In the genomic region with DNA sequence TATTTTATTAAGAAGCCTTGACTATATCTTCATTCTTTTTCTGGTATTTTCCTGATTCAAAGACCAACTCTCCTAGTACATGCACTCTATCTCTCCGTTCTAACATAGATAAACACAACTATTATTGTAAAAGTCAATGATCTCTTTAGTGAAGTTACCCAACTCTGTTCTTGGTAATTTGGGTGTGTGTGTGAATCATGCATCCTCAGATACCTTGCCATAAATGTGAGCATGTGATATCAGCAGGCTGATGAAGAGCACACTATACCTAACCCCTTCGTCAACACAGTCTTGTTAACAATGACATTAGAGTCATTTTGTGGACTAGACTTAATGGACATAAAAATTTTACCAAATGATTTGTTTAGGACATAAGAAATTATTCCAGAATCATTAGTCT, we compare ENCODE assay signal across 25 cellular contexts.
DNase-seq lines count a peak whose midpoint lies in the region; ATAC-seq, FAIRE-seq and TF ChIP-seq lines count a peak whose summit lies in the region.
"Had no signal": no experiment of that assay in that cellular context is flagged by ENCODE, and none has a peak within 500 bp of the region (broad histone marks: within the 10 kb centered on the region; RNA-seq: fewer than 3 reads in every experiment).

No MANE protein-coding gene starts in this region.

- TF ChIP-seq CTCF in MCF 10A (IDR thresholded peaks at IDR 0.05; ENCODE audit: unreplicated experiment) (no peak), mammary epithelial cell (conservative IDR thresholded peaks at IDR 0.05 in 1 of 2, IDR thresholded peaks at IDR 0.05 in 1 of 2; ENCODE audit: extremely low read depth in 1 of 2, insufficient read depth in 1 of 2, low read depth in 1 of 2, low read length in 2 of 2) (no peak), RWPE2 (IDR thresholded peaks at IDR 0.05; ENCODE audit: poor library complexity, severe bottlenecking) (no peak), bronchial epithelial cell (IDR thresholded peaks at IDR 0.05; ENCODE audit: insufficient read depth, low read length, severe bottlenecking) (no peak), hepatocyte (IDR thresholded peaks at IDR 0.05; ENCODE audit: poor library complexity) (no peak)
- TF ChIP-seq CTCF in CD8-positive, alpha-beta T cell (IDR thresholded peaks at IDR 0.05), result no peak

- POLR2A ChIA-PET in MCF 10A (lab: Yijun Ruan, JAX), result interaction anchor here (1.0 kb wide), 1 partner anchor 25 kb away, joined by 4 read pairs; no protein-coding TSS in a partner anchor
- POLR2A ChIA-PET in CD8-positive, alpha-beta T cell (lab: Charles Lee), result no interaction called here

- ATAC-seq in RWPE2 (ENCODE audit: low read depth) (peak; percentile 50), HG03045 (IDR thresholded peaks at IDR 0.05; ENCODE audit: unreplicated experiment) (no peak)
- ATAC-seq in CD8-positive, alpha-beta T cell, result no peak
- ATAC-seq: A549, GM12878 had no signal

- H3K4me1 Mint-ChIP-seq in MCF 10A (ENCODE audit: insufficient read depth, unreplicated experiment), result peaks cover 26% of the 10 kb centered on the region
- no peaks in the 10 kb centered on the region for H3K4me1 Mint-ChIP-seq in CD8-positive, alpha-beta T cell (ENCODE audit: low read depth)
- H3K4me1 Mint-ChIP-seq: B cell; CD8-positive, alpha-beta memory T cell had no signal

- WGBS in mammary epithelial cell (ENCODE audit: low coverage, missing lambda C conversion rate), result 28% methylated on average over 2 of the region's 2 CpGs
- 80% methylated on average over 2 of the region's 2 CpGs for WGBS in hepatocyte (ENCODE audit: low lambda C conversion rate, missing lambda C conversion rate)

- H3K36me3 Mint-ChIP-seq in MCF 10A (ENCODE audit: insufficient read depth, unreplicated experiment), result no peaks in the 10 kb centered on the region
- no peaks in the 10 kb centered on the region for H3K36me3 Mint-ChIP-seq in CD8-positive, alpha-beta T cell

- dilution Hi-C loops in mammary epithelial cell (cut with HindIII; ENCODE audit: low sequenced_read_pairs), result no loop called here

- H3K27me3 ChIP-seq in mammary epithelial cell (ENCODE audit: insufficient read depth, low read length), result no peaks in the 10 kb centered on the region
- H3K27me3 ChIP-seq in RWPE2 (ENCODE audit: insufficient read depth, poor library complexity, severe bottlenecking), result no peaks in the 10 kb centered on the region
- H3K27me3 ChIP-seq in bronchial epithelial cell (ENCODE audit: control insufficient read depth, insufficient read depth, low read length), result no peaks in the 10 kb centered on the region
- H3K27me3 ChIP-seq in hepatocyte, result no peaks in the 10 kb centered on the region
- H3K27me3 ChIP-seq in CD8-positive, alpha-beta T cell (ENCODE audit: insufficient read depth, low read length), result no peaks in the 10 kb centered on the region
- H3K27me3 ChIP-seq: BLaER1 treated with 17β-estradiol and CSF1 and Interleukin-3, amounts not matched to agents 10 nM and 100 nM had no signal

- no peaks in the 10 kb centered on the region for H3K79me2 ChIP-seq in mammary epithelial cell (ENCODE audit: insufficient read depth, low read length)
- H3K79me2 ChIP-seq in hepatocyte, result no peaks in the 10 kb centered on the region

- H3K9me3 ChIP-seq in mammary epithelial cell (replicated peaks; ENCODE audit: insufficient read depth, low read length) (no peaks in the 10 kb centered on the region), RWPE2 (ENCODE audit: severe bottlenecking) (no peaks in the 10 kb centered on the region), hepatocyte (ENCODE audit: low read depth) (no peaks in the 10 kb centered on the region)
- no peaks in the 10 kb centered on the region for H3K9me3 ChIP-seq in CD8-positive, alpha-beta T cell (ENCODE audit: low read length)
- H3K9me3 ChIP-seq: A549; BLaER1 treated with 17β-estradiol and CSF1 and Interleukin-3, amounts not matched to agents 10 nM and 100 nM had no signal

- no peaks in the 10 kb centered on the region for H3K9me3 Mint-ChIP-seq in MCF 10A (ENCODE audit: unreplicated experiment)
- peaks cover 8% of the 10 kb centered on the region for H3K9me3 Mint-ChIP-seq in CD8-positive, alpha-beta T cell

- no peak overlapping the region for H3K4me3 Mint-ChIP-seq in MCF 10A (ENCODE audit: unreplicated experiment)
- no peak overlapping the region for H3K4me3 Mint-ChIP-seq in CD8-positive, alpha-beta T cell
- H3K4me3 Mint-ChIP-seq: B cell; CD4-positive, alpha-beta T cell; CD8-positive, alpha-beta memory T cell had no signal

- H3K27me3 Mint-ChIP-seq in MCF 10A (ENCODE audit: insufficient read depth, unreplicated experiment), result no peaks in the 10 kb centered on the region
- H3K27me3 Mint-ChIP-seq in CD8-positive, alpha-beta T cell (ENCODE audit: low read depth), result no peaks in the 10 kb centered on the region
- H3K27me3 Mint-ChIP-seq: B cell; CD4-positive, alpha-beta T cell; CD8-positive, alpha-beta memory T cell had no signal

- in situ Hi-C loops in mammary epithelial cell (cut with MboI; ENCODE audit: low sequenced_read_pairs in 2 of 2), result no loop called here

- H3K27ac Mint-ChIP-seq in MCF 10A (ENCODE audit: low read depth, unreplicated experiment), result peak overlapping the region; percentile 13
- H3K27ac Mint-ChIP-seq in CD8-positive, alpha-beta T cell, result no peak overlapping the region
- H3K27ac Mint-ChIP-seq: B cell; CD4-positive, alpha-beta T cell; CD8-positive, alpha-beta memory T cell had no signal

- H3K36me3 ChIP-seq in mammary epithelial cell (ENCODE audit: insufficient read depth, low read length) (no peaks in the 10 kb centered on the region), RWPE2 (ENCODE audit: low read depth) (no peaks in the 10 kb centered on the region), bronchial epithelial cell (ENCODE audit: control insufficient read depth, insufficient read depth, low read length) (no peaks in the 10 kb centered on the region), hepatocyte (replicated peaks; ENCODE audit: insufficient read depth, low read depth) (no peaks in the 10 kb centered on the region)
- no peaks in the 10 kb centered on the region for H3K36me3 ChIP-seq in CD8-positive, alpha-beta T cell (ENCODE audit: insufficient read depth, low read length)
- H3K36me3 ChIP-seq: BLaER1 treated with 17β-estradiol and CSF1 and Interleukin-3, amounts not matched to agents 10 nM and 100 nM had no signal

- intact Hi-C loops in MCF 10A (cut with micrococcal nuclease) (no loop called here), mammary epithelial cell (cut with micrococcal nuclease) (no loop called here)
- intact Hi-C loops in CD8-positive, alpha-beta T cell (cut with DNase I, micrococcal nuclease), result no loop called here

- CTCF ChIA-PET in MCF 10A (lab: Yijun Ruan, JAX), result no interaction called here
- CTCF ChIA-PET in mammary epithelial cell (lab: Charles Lee; ENCODE audit: low non-redundant PET), result no interaction called here
- CTCF ChIA-PET in CD8-positive, alpha-beta T cell (lab: Charles Lee), result no interaction called here

- no peak for DNase-seq in MCF 10A (ENCODE audit: unreplicated experiment)
- DNase-seq in mammary epithelial cell, result no peak
- DNase-seq in RWPE2 (ENCODE audit: low spot score), result no peak
- peak; percentile 67 for DNase-seq in bronchial epithelial cell (ENCODE audit: low read depth)
- no peak for DNase-seq in hepatocyte (ENCODE audit: low spot score)
- DNase-seq in CD8-positive, alpha-beta T cell, result no peak
- DNase-seq in 8988T, result no peak
- DNase-seq: AML-193; CD4-positive, alpha-beta T cell; CD8-positive, alpha-beta memory T cell; COR-L47; DMS 273 treated with DMSO at 0.1 percent for 48 hours; DMS153; DMS53; DMS79; DND-41; GDM1 had no signal

- no peak overlapping the region for H2AFZ ChIP-seq in mammary epithelial cell (ENCODE audit: low read depth, low read length)
- no peak overlapping the region for H2AFZ ChIP-seq in hepatocyte

- no peak overlapping the region for H3K9ac ChIP-seq in mammary epithelial cell (ENCODE audit: insufficient read depth, low read length)
- H3K9ac ChIP-seq: BLaER1 treated with 17β-estradiol and CSF1 and Interleukin-3, amounts not matched to agents 10 nM and 100 nM had no signal

- FAIRE-seq in bronchial epithelial cell (lab: Jason Lieb, UNC), result no peak
- FAIRE-seq: A549, GM12878, GM12892, GM18507 had no signal

- H3K4me2 ChIP-seq in mammary epithelial cell (ENCODE audit: insufficient read depth, low read depth, low read length) (no peak overlapping the region), hepatocyte (no peak overlapping the region)
- H3K4me2 ChIP-seq: A549; BLaER1 treated with 17β-estradiol and CSF1 and Interleukin-3, amounts not matched to agents 10 nM and 100 nM had no signal

- H3K9me2 ChIP-seq in hepatocyte (replicated peaks; ENCODE audit: insufficient read depth), result no peaks in the 10 kb centered on the region

- no peaks in the 10 kb centered on the region for H3K4me1 ChIP-seq in mammary epithelial cell (ENCODE audit: insufficient read depth, low read length)
- peaks cover 28% of the 10 kb centered on the region for H3K4me1 ChIP-seq in RWPE2 (ENCODE audit: insufficient read depth, poor library complexity, severe bottlenecking)
- H3K4me1 ChIP-seq in hepatocyte (ENCODE audit: insufficient read depth), result no peaks in the 10 kb centered on the region
- H3K4me1 ChIP-seq in CD8-positive, alpha-beta T cell (ENCODE audit: insufficient read depth, low read length), result no peaks in the 10 kb centered on the region
- H3K4me1 ChIP-seq: A549 had no signal

- no peak overlapping the region for H3K27ac ChIP-seq in mammary epithelial cell (ENCODE audit: insufficient read depth, low read depth, low read length)
- H3K27ac ChIP-seq in RWPE2 (ENCODE audit: poor library complexity, severe bottlenecking), result peak overlapping the region; percentile 48
- H3K27ac ChIP-seq in hepatocyte, result peak overlapping the region; percentile 53
- no peak overlapping the region for H3K27ac ChIP-seq in CD8-positive, alpha-beta T cell (ENCODE audit: low read depth, low read length)
- H3K27ac ChIP-seq: A549; BLaER1 treated with 17β-estradiol and CSF1 and Interleukin-3, amounts not matched to agents 10 nM and 100 nM; C4-2B had no signal

- no peak overlapping the region for H3K4me3 ChIP-seq in mammary epithelial cell (replicated peaks in 1 of 3; ENCODE audit: insufficient read depth in 1 of 3, low read depth in 2 of 3, low read length in 3 of 3)
- no peak overlapping the region for H3K4me3 ChIP-seq in RWPE2 (ENCODE audit: severe bottlenecking)
- no peak overlapping the region for H3K4me3 ChIP-seq in bronchial epithelial cell (ENCODE audit: low read depth, low read length)
- H3K4me3 ChIP-seq in hepatocyte, result no peak overlapping the region
- no peak overlapping the region for H3K4me3 ChIP-seq in CD8-positive, alpha-beta T cell (ENCODE audit: low read depth, low read length)
- H3K4me3 ChIP-seq: A549; BLaER1 treated with 17β-estradiol and CSF1 and Interleukin-3, amounts not matched to agents 10 nM and 100 nM; GM12878 had no signal

- H4K20me1 ChIP-seq in mammary epithelial cell (ENCODE audit: insufficient read depth, low read length) (no peaks in the 10 kb centered on the region), hepatocyte (ENCODE audit: insufficient read depth, poor library complexity, severe bottlenecking) (no peaks in the 10 kb centered on the region)
- H4K20me1 ChIP-seq: BLaER1 treated with 17β-estradiol and CSF1 and Interleukin-3, amounts not matched to agents 10 nM and 100 nM had no signal

- BruUV-seq in MCF 10A (replicated peaks; lab: Mats Ljungman, UMichigan), result no TSS peak
- no TSS peak for BruUV-seq in mammary epithelial cell (replicated peaks; lab: Mats Ljungman, UMichigan)

Comparison
In these comparisons a context has a peak if more than half of its experiments do, and no peak if none do; other contexts are left out.
1. H3K27ac ChIP-seq: peak in RWPE2 (single experiment) and hepatocyte (single experiment); none in mammary epithelial cell (single experiment) and CD8-positive, alpha-beta T cell (single experiment).